1 cellular context compared by ENCODE assay signal in the genomic region with DNA sequence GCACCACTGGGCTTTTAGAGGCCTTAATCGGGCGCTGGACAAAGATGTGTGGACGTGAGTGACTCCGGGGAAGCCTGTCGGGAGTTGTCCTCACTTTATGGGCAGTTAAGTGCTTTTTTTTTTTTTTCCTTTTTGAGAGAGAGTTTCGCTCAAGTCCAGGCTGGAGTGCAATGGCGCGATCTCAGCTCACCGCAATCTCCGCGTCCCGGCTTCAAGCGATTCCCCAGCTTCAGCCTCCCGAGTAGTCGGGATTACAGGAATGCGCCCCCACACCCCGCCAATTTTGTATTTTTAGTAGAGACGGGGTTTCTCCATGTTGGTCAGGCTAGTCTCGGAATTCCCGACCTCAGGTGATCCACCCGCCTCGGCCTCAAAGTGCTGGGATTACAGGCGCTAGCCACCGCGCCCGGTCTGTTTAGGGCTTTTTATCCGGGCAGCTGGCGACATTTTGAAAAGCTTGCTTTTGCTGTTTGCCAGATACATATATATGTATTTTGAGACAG.
TF ChIP-seq lines count a peak whose summit lies in the region.

No MANE protein-coding gene starts in this region.

TF ChIP-seq in HCT116, 20 proteins besides CTCF, POLR2A, EP300 and RAD21 (continued from another document):
- TF ChIP-seq, protein P1, sequence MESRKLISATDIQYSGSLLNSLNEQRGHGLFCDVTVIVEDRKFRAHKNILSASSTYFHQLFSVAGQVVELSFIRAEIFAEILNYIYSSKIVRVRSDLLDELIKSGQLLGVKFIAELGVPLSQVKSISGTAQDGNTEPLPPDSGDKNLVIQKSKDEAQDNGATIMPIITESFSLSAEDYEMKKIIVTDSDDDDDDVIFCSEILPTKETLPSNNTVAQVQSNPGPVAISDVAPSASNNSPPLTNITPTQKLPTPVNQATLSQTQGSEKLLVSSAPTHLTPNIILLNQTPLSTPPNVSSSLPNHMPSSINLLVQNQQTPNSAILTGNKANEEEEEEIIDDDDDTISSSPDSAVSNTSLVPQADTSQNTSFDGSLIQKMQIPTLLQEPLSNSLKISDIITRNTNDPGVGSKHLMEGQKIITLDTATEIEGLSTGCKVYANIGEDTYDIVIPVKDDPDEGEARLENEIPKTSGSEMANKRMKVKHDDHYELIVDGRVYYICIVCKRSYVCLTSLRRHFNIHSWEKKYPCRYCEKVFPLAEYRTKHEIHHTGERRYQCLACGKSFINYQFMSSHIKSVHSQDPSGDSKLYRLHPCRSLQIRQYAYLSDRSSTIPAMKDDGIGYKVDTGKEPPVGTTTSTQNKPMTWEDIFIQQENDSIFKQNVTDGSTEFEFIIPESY (IDR thresholded peaks at IDR 0.05; ENCODE audit: extremely low read depth, insufficient replicate concordance, low read length) = no peak
- TF ChIP-seq EZH2 (IDR thresholded peaks at IDR 0.05) (no peak), FOSL1 (IDR thresholded peaks at IDR 0.05; ENCODE audit: low read depth) (no peak), CEBPB (IDR thresholded peaks at IDR 0.05; ENCODE audit: low read depth) (no peak), JUND (IDR thresholded peaks at IDR 0.05) (no peak), SRF (IDR thresholded peaks at IDR 0.05; ENCODE audit: low read depth) (no peak), TCF7L2 (IDR thresholded peaks at IDR 0.05; ENCODE audit: borderline replicate concordance, extremely low read depth, insufficient read depth, insufficient read length) (no peak)
- TF ChIP-seq, protein P2, sequence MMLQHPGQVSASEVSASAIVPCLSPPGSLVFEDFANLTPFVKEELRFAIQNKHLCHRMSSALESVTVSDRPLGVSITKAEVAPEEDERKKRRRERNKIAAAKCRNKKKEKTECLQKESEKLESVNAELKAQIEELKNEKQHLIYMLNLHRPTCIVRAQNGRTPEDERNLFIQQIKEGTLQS (IDR thresholded peaks at IDR 0.05) = no peak
- TF ChIP-seq, protein P3, sequence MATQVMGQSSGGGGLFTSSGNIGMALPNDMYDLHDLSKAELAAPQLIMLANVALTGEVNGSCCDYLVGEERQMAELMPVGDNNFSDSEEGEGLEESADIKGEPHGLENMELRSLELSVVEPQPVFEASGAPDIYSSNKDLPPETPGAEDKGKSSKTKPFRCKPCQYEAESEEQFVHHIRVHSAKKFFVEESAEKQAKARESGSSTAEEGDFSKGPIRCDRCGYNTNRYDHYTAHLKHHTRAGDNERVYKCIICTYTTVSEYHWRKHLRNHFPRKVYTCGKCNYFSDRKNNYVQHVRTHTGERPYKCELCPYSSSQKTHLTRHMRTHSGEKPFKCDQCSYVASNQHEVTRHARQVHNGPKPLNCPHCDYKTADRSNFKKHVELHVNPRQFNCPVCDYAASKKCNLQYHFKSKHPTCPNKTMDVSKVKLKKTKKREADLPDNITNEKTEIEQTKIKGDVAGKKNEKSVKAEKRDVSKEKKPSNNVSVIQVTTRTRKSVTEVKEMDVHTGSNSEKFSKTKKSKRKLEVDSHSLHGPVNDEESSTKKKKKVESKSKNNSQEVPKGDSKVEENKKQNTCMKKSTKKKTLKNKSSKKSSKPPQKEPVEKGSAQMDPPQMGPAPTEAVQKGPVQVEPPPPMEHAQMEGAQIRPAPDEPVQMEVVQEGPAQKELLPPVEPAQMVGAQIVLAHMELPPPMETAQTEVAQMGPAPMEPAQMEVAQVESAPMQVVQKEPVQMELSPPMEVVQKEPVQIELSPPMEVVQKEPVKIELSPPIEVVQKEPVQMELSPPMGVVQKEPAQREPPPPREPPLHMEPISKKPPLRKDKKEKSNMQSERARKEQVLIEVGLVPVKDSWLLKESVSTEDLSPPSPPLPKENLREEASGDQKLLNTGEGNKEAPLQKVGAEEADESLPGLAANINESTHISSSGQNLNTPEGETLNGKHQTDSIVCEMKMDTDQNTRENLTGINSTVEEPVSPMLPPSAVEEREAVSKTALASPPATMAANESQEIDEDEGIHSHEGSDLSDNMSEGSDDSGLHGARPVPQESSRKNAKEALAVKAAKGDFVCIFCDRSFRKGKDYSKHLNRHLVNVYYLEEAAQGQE (IDR thresholded peaks at IDR 0.05; ENCODE audit: low read depth) = no peak
